In the genomic region with DNA sequence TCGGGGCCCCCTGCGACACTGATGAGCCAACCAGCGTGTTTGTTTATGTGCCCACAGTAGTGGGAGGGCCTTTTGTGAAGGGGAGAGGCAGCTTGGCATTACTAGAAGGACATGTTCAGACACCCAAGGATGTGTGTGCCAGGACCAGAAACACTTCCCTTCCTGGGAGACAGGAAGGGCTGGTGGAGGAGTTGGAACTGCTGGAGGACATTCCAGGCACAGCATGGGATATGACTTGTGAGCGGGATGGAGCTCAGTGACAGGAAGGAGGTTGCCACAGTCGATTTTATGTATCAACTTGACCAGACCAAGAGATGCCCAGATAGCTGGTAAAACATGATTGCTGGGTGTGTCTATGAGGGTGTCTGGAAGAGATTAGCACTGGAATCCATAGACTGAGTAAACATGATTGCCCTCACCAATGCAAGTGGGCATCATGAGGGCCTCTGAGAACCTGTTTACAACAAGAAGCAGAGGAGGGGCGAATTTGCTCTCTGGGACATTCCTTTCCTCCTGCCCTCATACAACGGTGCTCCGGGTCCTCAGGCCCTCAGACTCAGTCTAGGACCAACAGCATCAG, we compare ENCODE assay signal across 20 cellular contexts.
"Had no signal": no experiment of that assay in that cellular context is flagged by ENCODE, and none has a peak within 500 bp of the region (broad histone marks: within the 10 kb centered on the region; RNA-seq: fewer than 3 reads in every experiment).

No MANE protein-coding gene starts in this region.

- H3K27ac ChIP-seq: body of pancreas, foreskin keratinocyte, lower lobe of right lung, tibial artery had no signal

- ATAC-seq: body of pancreas; left lobe of liver; lower lobe of right lung; naive thymus-derived CD8-positive, alpha-beta T cell; WTC11 had no signal

- H3K27me3 Mint-ChIP-seq: activated naive CD4-positive, alpha-beta T cell treated with anti-CD3 and anti-CD28 coated beads, Interleukin-2, amount 50 U/mL, for 24 hours had no signal

- H3K9me3 ChIP-seq: body of pancreas, lower lobe of right lung, tibial artery had no signal

- H3K36me3 Mint-ChIP-seq: activated naive CD4-positive, alpha-beta T cell treated with anti-CD3 and anti-CD28 coated beads, Interleukin-2, amount 50 U/mL, for 24 hours; mesothelial cell of epicardium; naive thymus-derived CD8-positive, alpha-beta T cell; WTC11 had no signal

- H3K27me3 ChIP-seq: body of pancreas, tibial artery had no signal

- FAIRE-seq: TTC549, urothelium cell line had no signal

- H3K27ac Mint-ChIP-seq: activated naive CD4-positive, alpha-beta T cell treated with anti-CD3 and anti-CD28 coated beads, Interleukin-2, amount 50 U/mL, for 24 hours; mesothelial cell of epicardium; naive thymus-derived CD8-positive, alpha-beta T cell; progenitor cell of endocrine pancreas; stimulated activated naive CD8-positive, alpha-beta T cell treated with anti-CD3 and anti-CD28 coated beads, Interleukin-15, Interleukin-2, amounts not matched to agents 100 ng/mL and 50 ng/mL, for 24 hours; WTC11 had no signal

- H3K4me3 ChIP-seq: body of pancreas, lower lobe of right lung, tibial artery had no signal

- DNase-seq: activated gamma-delta T cell treated with Interleukin-2 at 50 U/mL for 16 hours; activated T-cell treated with anti-CD3 and anti-CD28 coated beads, Interleukin-2, amount 50 U/mL, for 1 hour; anterior cingulate cortex; body of pancreas; caudate nucleus; dermis blood vessel endothelial cell; effector CD8-positive, alpha-beta T cell; foreskin keratinocyte; lower lobe of right lung; stimulated activated CD4-positive, alpha-beta T cell treated with anti-CD3 and anti-CD28 coated beads, Interleukin-4, amount 100 ng/mL, for 24 hours; tibial artery had no signal

- H3K4me1 Mint-ChIP-seq: activated naive CD4-positive, alpha-beta T cell treated with anti-CD3 and anti-CD28 coated beads, Interleukin-2, amount 50 U/mL, for 24 hours; naive thymus-derived CD8-positive, alpha-beta T cell had no signal

- H3K4me3 Mint-ChIP-seq: activated naive CD4-positive, alpha-beta T cell treated with anti-CD3 and anti-CD28 coated beads, Interleukin-2, amount 50 U/mL, for 24 hours; mesothelial cell of epicardium; naive thymus-derived CD8-positive, alpha-beta T cell; stimulated activated naive CD8-positive, alpha-beta T cell treated with anti-CD3 and anti-CD28 coated beads, Interleukin-15, Interleukin-2, amounts not matched to agents 100 ng/mL and 50 ng/mL, for 24 hours; WTC11 had no signal

- H3K9me3 Mint-ChIP-seq: activated naive CD4-positive, alpha-beta T cell treated with anti-CD3 and anti-CD28 coated beads, Interleukin-2, amount 50 U/mL, for 24 hours; mesothelial cell of epicardium; naive thymus-derived CD8-positive, alpha-beta T cell; stimulated activated naive CD8-positive, alpha-beta T cell treated with anti-CD3 and anti-CD28 coated beads, Interleukin-15, Interleukin-2, amounts not matched to agents 100 ng/mL and 50 ng/mL, for 24 hours; WTC11 had no signal

- H3K4me1 ChIP-seq: body of pancreas, tibial artery had no signal

- H3K36me3 ChIP-seq: lower lobe of right lung, tibial artery had no signal
